Comparison of ENCODE assay signal across 8 cellular contexts in the genomic region with DNA sequence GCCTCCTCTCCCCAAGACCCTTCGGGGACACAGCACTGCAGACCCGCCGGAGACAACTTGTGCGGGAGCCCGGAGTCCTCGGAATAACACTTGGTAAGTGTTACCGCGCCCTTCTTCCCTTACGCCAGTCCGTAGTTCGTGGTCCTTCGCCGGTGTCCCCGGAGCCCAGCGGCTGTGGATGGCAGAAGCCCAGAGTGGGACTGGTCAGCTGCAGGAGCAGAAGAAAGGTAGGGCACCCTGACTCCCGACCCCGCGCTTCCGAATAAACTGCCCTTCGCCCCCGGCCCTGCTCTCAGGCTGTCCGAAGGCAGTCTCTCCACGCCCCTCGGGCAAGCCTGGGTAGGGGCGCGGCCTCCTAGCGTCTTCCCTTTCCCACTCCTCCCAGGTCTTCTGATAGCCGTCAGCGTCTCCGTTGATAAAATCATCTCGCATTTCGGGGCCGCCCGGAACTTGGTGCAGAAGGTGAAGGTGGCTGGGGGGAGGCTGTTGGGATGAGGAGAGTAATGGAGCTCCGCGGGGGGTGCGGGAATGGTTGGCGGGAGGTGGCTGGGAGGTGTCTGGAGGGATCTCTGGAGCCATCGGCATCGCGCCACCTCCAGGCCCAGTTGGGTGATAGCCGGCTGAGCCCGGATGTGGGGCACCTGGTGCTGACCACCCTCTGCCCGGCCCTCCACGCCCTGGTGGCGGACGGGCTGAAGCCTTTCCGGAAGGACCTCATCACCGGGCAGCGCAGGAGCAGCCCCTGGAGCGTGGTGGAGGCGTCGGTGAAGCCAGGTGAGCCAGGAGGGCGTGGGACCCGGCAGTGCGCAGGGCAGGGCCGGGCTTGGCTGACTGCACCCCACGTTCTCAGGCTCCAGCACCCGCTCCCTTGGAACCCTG. TPM values are rescaled to one million over a fixed set of nuclear protein-coding genes. Genes with fewer than 3 reads are reported as not detected.
DNase-seq lines count a peak whose midpoint lies in the region; FAIRE-seq and TF ChIP-seq lines count a peak whose summit lies in the region.

No MANE protein-coding gene starts in this region.

- peak overlapping the region; percentile 20 to 81 for H3K9ac ChIP-seq in kidney (ENCODE audit: low read length in 2 of 2)

- no peaks in the 10 kb centered on the region; the same call in 1 of the 2 replicates for H4K20me1 ChIP-seq in PC-9 (ENCODE audit: insufficient read depth)

- CTCF ChIA-PET in PC-9 (lab: Charles Lee): no interaction called here

- POLR2A ChIA-PET in PC-9 (lab: Charles Lee; ENCODE audit: unreplicated experiment): no interaction called here

- H3K27me3 ChIP-seq in PC-9 (ENCODE audit: insufficient read depth, low read depth): no peaks in the 10 kb centered on the region

- H3F3A ChIP-seq in PC-9 (ENCODE audit: insufficient read depth, low read depth): peaks cover 29% of the 10 kb centered on the region

- TF ChIP-seq POLR2A in GM12892 (IDR thresholded peaks at IDR 0.05; ENCODE audit: low read depth, low read length): no peak

- DNase-seq in DMS53 treated with DMSO at 0.1 percent for 48 hours (lab: John Stamatoyannopoulos, UW; ENCODE audit: unreplicated experiment) (peak; percentile 18), HK-2 (ENCODE audit: unreplicated experiment) (peak; percentile 76), PC-9 (peak; percentile 44 to 70), cardiac fibroblast (ENCODE audit: low read depth in 2 of 2) (peak; percentile 35 to 47), kidney (peak; percentile 90), GM12892 (ENCODE audit: insufficient read length) (no peak), GF-D8 (lab: John Stamatoyannopoulos, UW) (no peak)
- peak; percentile 47 for DNase-seq in stimulated activated CD8-positive, alpha-beta memory T cell treated with anti-CD3 and anti-CD28 coated beads, Interleukin-4, amount 100 ng/mL, for 48 hours

- H3K36me3 ChIP-seq in PC-9 (ENCODE audit: low read depth) (peaks cover 4% of the 10 kb centered on the region; the same call in 1 of the 2 replicates), kidney (ENCODE audit: control insufficient read depth in 1 of 2, insufficient read depth in 2 of 2, low read length in 2 of 2) (peaks cover 1 to 2% of the 10 kb centered on the region in 2 donors)

- H3K27ac ChIP-seq in PC-9 (no peak overlapping the region), kidney (ENCODE audit: low read depth in 2 of 2, low read length in 2 of 2) (peak overlapping the region; percentile 25 to 74)

- H3K4me2 ChIP-seq in PC-9: peak overlapping the region; percentile 98

- FAIRE-seq in kidney (lab: Jason Lieb, UNC) (no peak), GM12892 (lab: Jason Lieb, UNC) (no peak)

- H3K9me3 ChIP-seq in PC-9 (ENCODE audit: insufficient read depth, low read depth) (no peaks in the 10 kb centered on the region), kidney (ENCODE audit: control insufficient read depth in 1 of 2, low read length in 2 of 2) (no peaks in the 10 kb centered on the region)

- H3K9me2 ChIP-seq in PC-9 (ENCODE audit: insufficient read depth): no peaks in the 10 kb centered on the region

- H3K4me3 ChIP-seq in PC-9 (peak overlapping the region; percentile 96), cardiac fibroblast (replicated peaks in 1 of 2; ENCODE audit: low read depth in 2 of 2, low read length in 2 of 2) (peak overlapping the region; percentile 71 to 90), kidney (ENCODE audit: low read length in 2 of 2) (peak overlapping the region; percentile 66 to 92)

- peaks cover 9% of the 10 kb centered on the region; the same call in 1 of the 2 replicates for H3K4me1 ChIP-seq in PC-9 (replicated peaks; ENCODE audit: insufficient read depth)
- H3K4me1 ChIP-seq in kidney (ENCODE audit: control insufficient read depth in 1 of 2, insufficient read depth in 1 of 2, low read depth in 1 of 2, low read length in 2 of 2): peaks cover 7 to 18% of the 10 kb centered on the region in 2 donors

- BruUV-seq in PC-9 (replicated peaks; lab: Mats Ljungman, UMichigan): TSS peak; percentile 14

- 0 out of 2 replicates have a peak, but pooled peaks cover 4% of the 10 kb centered on the region for H3K79me2 ChIP-seq in PC-9 (ENCODE audit: low read depth)

- intact Hi-C loops in PC-9 (cut with micrococcal nuclease; ENCODE audit: unreplicated experiment) (loop anchor here (2.0 to 5.0 kb wide), 4 partner anchors 63 to 353 kb away; partner anchors contain the start of genes CKS1B, SCAMP3 and SHC1), kidney (cut with DNase I) (no loop called here)

- peak overlapping the region; percentile 100 for H2AFZ ChIP-seq in PC-9

- peak; percentile 63 for TF ChIP-seq CTCF in PC-9 (conservative IDR thresholded peaks at IDR 0.05)
- TF ChIP-seq CTCF in cardiac fibroblast (IDR thresholded peaks at IDR 0.05; ENCODE audit: low read depth, low read length): peak; percentile 55
- TF ChIP-seq CTCF in kidney (IDR thresholded peaks at IDR 0.05; ENCODE audit: borderline replicate concordance, extremely low read depth, insufficient read depth): peak; percentile 34

RNA-seq across cellular contexts. Expression of gene RUSC1, which starts 4.3 kb away (rescaled TPM):
- total RNA-seq in PC-9 (2021) (43.4 and 45.3 TPM in 2 replicates), kidney (32.7 TPM)
- 29.7 TPM for polyA plus RNA-seq in kidney (ENCODE audit: insufficient read depth, low read depth, low replicate concordance)
- polyA plus RNA-seq in GM12892 (2012; ENCODE audit: missing spikeins): 5.9 TPM

RNA-seq across cellular contexts. Expression of gene FDPS, which starts 16.3 kb away (rescaled TPM):
- total RNA-seq in PC-9 (2021) (397 and 568 TPM in 2 replicates), kidney (112 TPM)
- 184 TPM for polyA plus RNA-seq in kidney (ENCODE audit: insufficient read depth, low read depth, low replicate concordance)
- polyA plus RNA-seq in GM12892 (2012; ENCODE audit: missing spikeins): 419 TPM

RNA-seq across cellular contexts. Expression of gene PKLR, which starts 23.7 kb away (rescaled TPM):
- total RNA-seq in PC-9 (2021) (not detected in 2 replicates), kidney (0.82 TPM)
- polyA plus RNA-seq in kidney (ENCODE audit: insufficient read depth, low read depth, low replicate concordance): 19.9 TPM
- not detected for polyA plus RNA-seq in GM12892 (2012; ENCODE audit: missing spikeins)

RNA-seq across cellular contexts. Expression of gene HCN3, which starts 47.7 kb away (rescaled TPM):
- total RNA-seq in PC-9 (2021): 6.6 and 7.5 TPM in 2 replicates
- total RNA-seq in kidney: 3.3 TPM
- polyA plus RNA-seq in kidney (ENCODE audit: insufficient read depth, low read depth, low replicate concordance): 4.5 TPM
- 1.1 TPM for polyA plus RNA-seq in GM12892 (2012; ENCODE audit: missing spikeins)

RNA-seq across cellular contexts. Expression of gene CLK2, which starts 51.7 kb away (rescaled TPM):
- total RNA-seq in PC-9 (2021) (39.1 and 43.9 TPM in 2 replicates), kidney (59.7 TPM)
- 28.9 TPM for polyA plus RNA-seq in kidney (ENCODE audit: insufficient read depth, low read depth, low replicate concordance)
- polyA plus RNA-seq in GM12892 (2012; ENCODE audit: missing spikeins): 54.9 TPM

Comparison
In these comparisons a context has a peak if more than half of its experiments do, and no peak if none do; other contexts are left out.
1. DNase-seq: peak in DMS53 treated with DMSO at 0.1 percent for 48 hours (single experiment), HK-2 (single experiment), PC-9 (2 of 2), cardiac fibroblast (2 of 2), kidney (single experiment) and stimulated activated CD8-positive, alpha-beta memory T cell treated with anti-CD3 and anti-CD28 coated beads, Interleukin-4, amount 100 ng/mL, for 48 hours (single experiment); none in GM12892 (single experiment) and GF-D8 (single experiment).
2. Peak in every context shown above with its lines, with median percentiles within 50 percentile points of each other: H3K4me3 ChIP-seq and CTCF ChIP-seq.